In the genomic region with DNA sequence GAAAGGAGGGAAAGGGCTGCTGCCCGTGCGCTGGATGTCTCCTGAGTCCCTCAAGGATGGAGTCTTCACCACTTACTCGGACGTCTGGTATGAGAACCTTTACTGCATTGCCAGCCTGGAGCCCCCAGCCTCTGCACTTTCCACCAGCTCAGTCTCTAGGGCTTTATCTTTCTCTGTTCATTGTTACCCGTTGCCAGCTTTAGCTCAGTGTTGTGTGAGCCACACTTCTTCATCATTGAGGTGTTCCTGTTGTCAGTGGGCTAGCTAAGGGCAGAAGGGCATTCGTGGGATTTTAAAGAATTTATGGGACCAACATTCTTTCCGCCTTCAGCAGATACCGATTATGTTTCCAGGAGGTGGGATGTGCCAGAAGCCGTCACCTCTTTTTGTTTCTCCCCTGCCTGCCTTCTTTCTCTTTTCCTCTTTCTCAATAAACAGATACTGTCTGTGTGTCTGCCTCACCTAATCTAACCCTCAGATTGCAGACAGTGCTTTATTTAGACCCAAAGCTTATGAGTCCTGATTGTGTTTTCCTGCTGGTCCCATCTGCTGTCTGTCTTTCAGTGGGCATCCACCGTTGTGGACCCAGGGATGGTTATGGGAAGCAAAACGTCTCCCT, we compare ENCODE assay signal across 19 cellular contexts.
DNase-seq lines count a peak whose midpoint lies in the region; ATAC-seq and TF ChIP-seq lines count a peak whose summit lies in the region.
"Had no signal": no experiment of that assay in that cellular context is flagged by ENCODE, and none has a peak within 500 bp of the region (broad histone marks: within the 10 kb centered on the region; RNA-seq: fewer than 3 reads in every experiment).

No MANE protein-coding gene starts in this region.

- peak overlapping the region; percentile 81 for H3K27ac Mint-ChIP-seq in nephron progenitor cell
- H3K27ac Mint-ChIP-seq: activated CD4-positive, alpha-beta T cell treated with anti-CD3 and anti-CD28 coated beads for 36 hours; activated naive CD8-positive, alpha-beta T cell; CD4-positive, alpha-beta memory T cell; natural killer cell treated with Interleukin-12 subunit alpha and Interleukin-12 subunit beta and Interleukin-15 and Interleukin-18, amount 100 ng/mL, for 72 hours had no signal

- H3K27me3 ChIP-seq in SJSA1 (replicated peaks) (no peaks in the 10 kb centered on the region), thymus (ENCODE audit: control insufficient read depth, insufficient read depth) (no peaks in the 10 kb centered on the region)
- H3K27me3 ChIP-seq: tibial nerve had no signal

- DNase-seq in SJSA1 (ENCODE audit: low read depth in 1 of 2, low spot score in 2 of 2) = peak in 1 of 2 experiments; percentile 15
- peak; percentile 58 to 67 for DNase-seq in dermis microvascular lymphatic vessel endothelial cell (ENCODE audit: low read depth in 2 of 2)
- no peak for DNase-seq in nephron progenitor cell
- DNase-seq in NOMO-1 treated with dmso at 0.1 percent for 144 hours (lab: John Stamatoyannopoulos, UW; ENCODE audit: unreplicated experiment) = no peak
- DNase-seq: activated CD4-positive, alpha-beta T cell treated with anti-CD3 and anti-CD28 coated beads for 36 hours; CD4-positive, alpha-beta memory T cell; glutamatergic neuron; MM.1S; NCI-H2081 treated with DMSO at 0.1 percent for 48 hours; NCI-H748 treated with DMSO at 0.1 percent for 48 hours; stimulated activated CD4-positive, alpha-beta T cell treated with anti-CD3 and anti-CD28 coated beads, Interleukin-15, amount 100 ng/mL, for 24 hours; T-helper 2 cell had no signal

- H3K9me3 Mint-ChIP-seq in nephron progenitor cell = no peaks in the 10 kb centered on the region
- H3K9me3 Mint-ChIP-seq: CD4-positive, alpha-beta memory T cell; natural killer cell treated with Interleukin-12 subunit alpha and Interleukin-12 subunit beta and Interleukin-15 and Interleukin-18, amount 100 ng/mL, for 72 hours had no signal

- WGBS in thymus = 96% methylated on average over 11 of the region's 11 CpGs

- peaks cover 10% of the 10 kb centered on the region for H3K4me1 Mint-ChIP-seq in nephron progenitor cell
- H3K4me1 Mint-ChIP-seq: CD4-positive, alpha-beta memory T cell had no signal

- H3K27ac ChIP-seq in SJSA1 (peak overlapping the region; percentile 59), thymus (ENCODE audit: low read depth) (peak overlapping the region; percentile 19)

- no peaks in the 10 kb centered on the region for H3K9me3 ChIP-seq in SJSA1 (replicated peaks)
- no peaks in the 10 kb centered on the region for H3K9me3 ChIP-seq in thymus (ENCODE audit: control insufficient read depth)
- H3K9me3 ChIP-seq: tibial nerve had no signal

- H3K4me3 ChIP-seq in SJSA1 (no peak overlapping the region), thymus (ENCODE audit: low read length) (no peak overlapping the region)
- H3K4me3 ChIP-seq: tibial nerve had no signal

- H3K36me3 Mint-ChIP-seq in nephron progenitor cell (ENCODE audit: low read depth) = peaks cover 65% of the 10 kb centered on the region

- no peak overlapping the region for H3K4me3 Mint-ChIP-seq in nephron progenitor cell
- H3K4me3 Mint-ChIP-seq: activated CD4-positive, alpha-beta T cell treated with anti-CD3 and anti-CD28 coated beads for 36 hours; activated naive CD8-positive, alpha-beta T cell; CD4-positive, alpha-beta memory T cell; natural killer cell treated with Interleukin-12 subunit alpha and Interleukin-12 subunit beta and Interleukin-15 and Interleukin-18, amount 100 ng/mL, for 72 hours had no signal

- H3K4me1 ChIP-seq in SJSA1 (replicated peaks) (peaks cover 28% of the 10 kb centered on the region), thymus (ENCODE audit: control insufficient read depth, insufficient read depth, low read length) (peaks cover 49% of the 10 kb centered on the region)

- H3K36me3 ChIP-seq in SJSA1 (peaks cover 80% of the 10 kb centered on the region), thymus (ENCODE audit: control insufficient read depth, insufficient read depth) (peaks cover 19% of the 10 kb centered on the region)

- peaks cover 4% of the 10 kb centered on the region for H3K27me3 Mint-ChIP-seq in nephron progenitor cell (ENCODE audit: low read depth, poor library complexity)
- H3K27me3 Mint-ChIP-seq: activated CD4-positive, alpha-beta T cell treated with anti-CD3 and anti-CD28 coated beads for 36 hours; activated naive CD8-positive, alpha-beta T cell; CD4-positive, alpha-beta memory T cell; natural killer cell treated with Interleukin-12 subunit alpha and Interleukin-12 subunit beta and Interleukin-15 and Interleukin-18, amount 100 ng/mL, for 72 hours had no signal

- ATAC-seq in HG02763 (IDR thresholded peaks at IDR 0.05; ENCODE audit: unreplicated experiment) = no peak
- ATAC-seq in HG03457 (IDR thresholded peaks at IDR 0.05; ENCODE audit: unreplicated experiment) = no peak
- ATAC-seq in GM19328 (IDR thresholded peaks at IDR 0.05; ENCODE audit: unreplicated experiment) = no peak
- ATAC-seq: activated CD4-positive, alpha-beta T cell treated with anti-CD3 and anti-CD28 coated beads for 36 hours; natural killer cell treated with Interleukin-12 subunit alpha and Interleukin-12 subunit beta and Interleukin-15 and Interleukin-18, amount 100 ng/mL, for 72 hours had no signal

- TF ChIP-seq CTCF in nephron progenitor cell (IDR thresholded peaks at IDR 0.05) = no peak

Comparison
In these comparisons a context has a peak if more than half of its experiments do, and no peak if none do; other contexts are left out.
1. DNase-seq: peak in dermis microvascular lymphatic vessel endothelial cell (2 of 2); none in nephron progenitor cell (single experiment) and NOMO-1 treated with dmso at 0.1 percent for 144 hours (single experiment).